ENCODE assay signal across 9 cellular contexts in genomic region chr17:72419866-72420774, GRCh38.
DNase-seq lines count a peak whose midpoint lies in the region; ATAC-seq and TF ChIP-seq lines count a peak whose summit lies in the region.
"Had no signal": no experiment of that assay in that cellular context is flagged by ENCODE, and none has a peak within 500 bp of the region (broad histone marks: within the 10 kb centered on the region; RNA-seq: fewer than 3 reads in every experiment).

No MANE protein-coding gene starts in this region.

- H3K36me3 Mint-ChIP-seq in memory B cell (peaks cover 5% of the 10 kb centered on the region), T-cell (peaks cover 6% of the 10 kb centered on the region)

- H3K27ac Mint-ChIP-seq in memory B cell = no peak overlapping the region
- no peak overlapping the region for H3K27ac Mint-ChIP-seq in T-cell

- H3K79me2 ChIP-seq in MM.1S (ENCODE audit: low read length) = peaks cover 87% of the 10 kb centered on the region

- 0 out of 2 replicates have a peak overlapping the region, but pooled peaks have one; percentile 15 for H3K4me2 ChIP-seq in MM.1S (ENCODE audit: low read depth, low read length)

- ATAC-seq in GM21737 (IDR thresholded peaks at IDR 0.05; ENCODE audit: unreplicated experiment) (peak; percentile 30), memory B cell (ENCODE audit: low read depth) (peak; percentile 52), T-cell (replicated peaks in 1 of 4) (no peak)

- H3K9me3 ChIP-seq in MM.1S (replicated peaks; ENCODE audit: insufficient read depth, low read length) = no peaks in the 10 kb centered on the region

- H3K4me1 ChIP-seq in MM.1S (ENCODE audit: low read length) = peaks cover 38% of the 10 kb centered on the region

- H3K27me3 Mint-ChIP-seq in memory B cell (peaks cover 8% of the 10 kb centered on the region), T-cell (no peaks in the 10 kb centered on the region)

- H3F3A ChIP-seq in MM.1S (ENCODE audit: insufficient read depth, low read length) = peaks cover 31% of the 10 kb centered on the region

- peaks cover 12% of the 10 kb centered on the region; the same call in 1 of the 2 replicates for H3K36me3 ChIP-seq in MM.1S (replicated peaks; ENCODE audit: insufficient read depth, low read length)

- in situ Hi-C loops in GM13976 (cut with MboI; ENCODE audit: low sequenced_read_pairs, unreplicated experiment) = loop anchor here (10.0 kb wide), 1 partner anchor 395 kb away; no protein-coding TSS in a partner anchor

- POLR2A ChIA-PET in T-cell (lab: Charles Lee) = no interaction called here

- no peak overlapping the region for H3K4me3 ChIP-seq in MM.1S (ENCODE audit: low read length)
- H3K4me3 ChIP-seq: dorsolateral prefrontal cortex had no signal

- H3K27ac ChIP-seq in MM.1S (ENCODE audit: low read length) = peak overlapping the region; percentile 96

- CTCF ChIA-PET in T-cell (lab: Charles Lee) = no interaction called here

- H3K4me1 Mint-ChIP-seq in memory B cell (peaks cover 27% of the 10 kb centered on the region), T-cell (peaks cover 0 to 21% (median 3%) of the 10 kb centered on the region in 3 donors)

- H3K9me2 ChIP-seq in MM.1S (replicated peaks; ENCODE audit: insufficient read depth, low read length) = no peaks in the 10 kb centered on the region

- DNase-seq in GM13976 (ENCODE audit: low spot score) (peak; percentile 81), MM.1S (no peak), memory B cell (ENCODE audit: low spot score in 2 of 2) (no peak), T-cell (no peak), occipital lobe (lab: John Stamatoyannopoulos, UW) (no peak), GOT3 (lab: John Stamatoyannopoulos, UW) (no peak), HUDEP-2 (lab: John Stamatoyannopoulos, UW; ENCODE audit: unreplicated experiment in 76 of 76) (no peak)

- H3K9ac ChIP-seq in MM.1S (ENCODE audit: low read length) = peak overlapping the region; percentile 66; the same call in 1 of the 2 replicates

- H3K4me3 Mint-ChIP-seq in memory B cell = no peak overlapping the region
- no peak overlapping the region for H3K4me3 Mint-ChIP-seq in T-cell

- no peaks in the 10 kb centered on the region for H3K27me3 ChIP-seq in MM.1S (replicated peaks; ENCODE audit: insufficient read depth, low read length)

- H3K9me3 Mint-ChIP-seq in memory B cell = peaks cover 11% of the 10 kb centered on the region
- H3K9me3 Mint-ChIP-seq in T-cell = peaks cover 7 to 11% (median 10%) of the 10 kb centered on the region in 3 donors

- no peaks in the 10 kb centered on the region for H4K20me1 ChIP-seq in MM.1S (ENCODE audit: insufficient read depth, low read length)

- TF ChIP-seq CTCF in GM13976 (IDR thresholded peaks at IDR 0.05; ENCODE audit: borderline replicate concordance, control extremely low read depth, extremely low read depth, insufficient read depth, missing control alignments) (peak; percentile 35), MM.1S (IDR thresholded peaks at IDR 0.05; ENCODE audit: low read length) (no peak)

- no peak overlapping the region for H2AFZ ChIP-seq in MM.1S (ENCODE audit: low read length)

Comparison
In these comparisons a context has a peak if more than half of its experiments do, and no peak if none do; other contexts are left out.
1. ATAC-seq: peak in GM21737 (single experiment) and memory B cell (single experiment); none in T-cell (0 of 4).